Comparison of ENCODE assay signal across 20 cellular contexts in genomic region chr7:17721736-17722285, GRCh38.
DNase-seq lines count a peak whose midpoint lies in the region; ATAC-seq, FAIRE-seq and TF ChIP-seq lines count a peak whose summit lies in the region.
"Had no signal": no experiment of that assay in that cellular context is flagged by ENCODE, and none has a peak within 500 bp of the region (broad histone marks: within the 10 kb centered on the region; RNA-seq: fewer than 3 reads in every experiment).

No MANE protein-coding gene starts in this region.

- no peaks in the 10 kb centered on the region for H3K9me3 Mint-ChIP-seq in neural progenitor cell
- H3K9me3 Mint-ChIP-seq: CD4-positive, alpha-beta T cell; CD8-positive, alpha-beta T cell had no signal

- no peak overlapping the region for H2AFZ ChIP-seq in neural progenitor cell (replicated peaks)

- no peak for TF ChIP-seq POLR2A in A549 (IDR thresholded peaks at IDR 0.05; ENCODE audit: low read length)

- FAIRE-seq in A549 (lab: Jason Lieb, UNC), result peak; percentile 18
- FAIRE-seq: D721Med, GM12891 had no signal

- CTCF ChIA-PET in A549 (lab: Yijun Ruan, JAX), result interaction anchor here (0.5 kb wide), 1 partner anchor 486 kb away, joined by 5 read pairs; no protein-coding TSS in a partner anchor

- H4K20me1 ChIP-seq in neural progenitor cell (ENCODE audit: low read depth), result no peaks in the 10 kb centered on the region
- H4K20me1 ChIP-seq: BLaER1 treated with 17β-estradiol and CSF1 and Interleukin-3, amounts not matched to agents 10 nM and 100 nM had no signal

- in situ Hi-C loops in HAP-1 (cut with MboI; ENCODE audit: low sequenced_read_pairs), result no loop called here

- H3K4me3 Mint-ChIP-seq in neural progenitor cell, result no peak overlapping the region
- H3K4me3 Mint-ChIP-seq: B cell; CD4-positive, alpha-beta T cell; CD8-positive, alpha-beta T cell had no signal

- no peaks in the 10 kb centered on the region for H3K27me3 Mint-ChIP-seq in neural progenitor cell (ENCODE audit: insufficient read depth, low read depth)

- peaks cover 23% of the 10 kb centered on the region for H3F3A ChIP-seq in neural progenitor cell (ENCODE audit: low read depth)

- no peak overlapping the region for H3K27ac Mint-ChIP-seq in neural progenitor cell
- H3K27ac Mint-ChIP-seq: B cell; CD4-positive, alpha-beta T cell; CD8-positive, alpha-beta T cell had no signal

- no peaks in the 10 kb centered on the region; the same call in 2 of the 3 replicates for H3K4me1 ChIP-seq in A549
- peaks cover 13% of the 10 kb centered on the region for H3K4me1 ChIP-seq in HAP-1
- peaks cover 36% of the 10 kb centered on the region for H3K4me1 ChIP-seq in neural progenitor cell
- H3K4me1 ChIP-seq: Caco-2 had no signal

- H3K27me3 ChIP-seq in HAP-1 (ENCODE audit: low read depth), result no peaks in the 10 kb centered on the region
- no peaks in the 10 kb centered on the region for H3K27me3 ChIP-seq in neural progenitor cell
- H3K27me3 ChIP-seq: BLaER1 treated with 17β-estradiol and CSF1 and Interleukin-3, amounts not matched to agents 10 nM and 100 nM had no signal

- no peaks in the 10 kb centered on the region for H3K79me2 ChIP-seq in neural progenitor cell (ENCODE audit: low read depth)

- H3K36me3 ChIP-seq in HAP-1 (replicated peaks), result no peaks in the 10 kb centered on the region
- H3K36me3 ChIP-seq in neural progenitor cell, result no peaks in the 10 kb centered on the region
- H3K36me3 ChIP-seq: BLaER1 treated with 17β-estradiol and CSF1 and Interleukin-3, amounts not matched to agents 10 nM and 100 nM had no signal

- DNase-seq in A549 (ENCODE audit: low read depth in 1 of 2, low spot score in 1 of 2) (no peak), HAP-1 (ENCODE audit: low spot score in 2 of 2) (peak; percentile 36 to 77), NCI-H82 treated with DMSO at 0.1 percent for 48 hours (lab: John Stamatoyannopoulos, UW; ENCODE audit: unreplicated experiment) (peak; percentile 35), neural progenitor cell (ENCODE audit: low spot score) (peak; percentile 54), NCI-H2029 treated with DMSO at 0.1 percent for 48 hours (lab: John Stamatoyannopoulos, UW) (no peak)
- DNase-seq: 8988T; AML-193; Calu3; CD4-positive, alpha-beta T cell; CD8-positive, alpha-beta T cell; DMS79 treated with DMSO at 0.1 percent for 48 hours; GF-D8 had no signal

- H3K27ac ChIP-seq in A549 (no peak overlapping the region; a peak in 1 of 6 replicates), neural progenitor cell (no peak overlapping the region)
- H3K27ac ChIP-seq: BLaER1 treated with 17β-estradiol and CSF1 and Interleukin-3, amounts not matched to agents 10 nM and 100 nM; C4-2B had no signal

- TF ChIP-seq EP300 in A549 (IDR thresholded peaks at IDR 0.05), result no peak

- no peaks in the 10 kb centered on the region for H3K36me3 Mint-ChIP-seq in neural progenitor cell
- H3K36me3 Mint-ChIP-seq: CD8-positive, alpha-beta T cell had no signal

- H3K4me3 ChIP-seq in A549 (no peak overlapping the region), HAP-1 (no peak overlapping the region), neural progenitor cell (no peak overlapping the region)
- H3K4me3 ChIP-seq: BLaER1 treated with 17β-estradiol and CSF1 and Interleukin-3, amounts not matched to agents 10 nM and 100 nM had no signal

- H3K9me3 ChIP-seq in A549, result no peaks in the 10 kb centered on the region
- no peaks in the 10 kb centered on the region for H3K9me3 ChIP-seq in HAP-1
- H3K9me3 ChIP-seq in neural progenitor cell (ENCODE audit: low read depth), result no peaks in the 10 kb centered on the region
- H3K9me3 ChIP-seq: BLaER1 treated with 17β-estradiol and CSF1 and Interleukin-3, amounts not matched to agents 10 nM and 100 nM; Caco-2 had no signal

- TF ChIP-seq RAD21 in A549 (conservative IDR thresholded peaks at IDR 0.05 in 1 of 2, IDR thresholded peaks at IDR 0.05 in 1 of 2), result no peak

- POLR2A ChIA-PET in A549 (lab: Yijun Ruan, JAX), result no interaction called here

- TF ChIP-seq CTCF in A549 (IDR thresholded peaks at IDR 0.05), result no peak
- no peak for TF ChIP-seq CTCF in neural progenitor cell (IDR thresholded peaks at IDR 0.05)

- ATAC-seq in A549 (no peak), GM19351 (IDR thresholded peaks at IDR 0.05; ENCODE audit: unreplicated experiment) (no peak), GM18870 (IDR thresholded peaks at IDR 0.05; ENCODE audit: unreplicated experiment) (no peak)
- ATAC-seq: CD8-positive, alpha-beta T cell had no signal

- no peaks in the 10 kb centered on the region for H3K4me1 Mint-ChIP-seq in neural progenitor cell
- H3K4me1 Mint-ChIP-seq: B cell had no signal

- H3K9ac ChIP-seq in neural progenitor cell, result no peak overlapping the region
- H3K9ac ChIP-seq: BLaER1 treated with 17β-estradiol and CSF1 and Interleukin-3, amounts not matched to agents 10 nM and 100 nM had no signal

- H3K4me2 ChIP-seq in A549, result no peak overlapping the region
- H3K4me2 ChIP-seq in neural progenitor cell, result peak overlapping the region; percentile 55
- H3K4me2 ChIP-seq: BLaER1 treated with 17β-estradiol and CSF1 and Interleukin-3, amounts not matched to agents 10 nM and 100 nM had no signal

TF ChIP-seq in A549, 52 proteins besides CTCF, POLR2A, EP300 and RAD21:
- no peak for TF ChIP-seq MAFK (IDR thresholded peaks at IDR 0.05; ENCODE audit: partially characterized antibody)

Comparison
In these comparisons a context has a peak if more than half of its experiments do, and no peak if none do; other contexts are left out.
1. DNase-seq: peak in HAP-1 (2 of 2), NCI-H82 treated with DMSO at 0.1 percent for 48 hours (single experiment) and neural progenitor cell (single experiment); none in A549 (0 of 2) and NCI-H2029 treated with DMSO at 0.1 percent for 48 hours (single experiment).